In genomic region chr5:137622850-137623249, GRCh38 we compare ENCODE assay signal across 10 cellular contexts.
DNase-seq lines count a peak whose midpoint lies in the region; ATAC-seq, FAIRE-seq and TF ChIP-seq lines count a peak whose summit lies in the region.
"Had no signal": no experiment of that assay in that cellular context is flagged by ENCODE, and none has a peak within 500 bp of the region (broad histone marks: within the 10 kb centered on the region; RNA-seq: fewer than 3 reads in every experiment).

No MANE protein-coding gene starts in this region.

- TF ChIP-seq EP300 in HepG2 (IDR thresholded peaks at IDR 0.05; ENCODE audit: low read depth in 2 of 2, low read length in 2 of 2) (no peak), HepG2 (CRISPR knock-in tag; IDR thresholded peaks at IDR 0.05; ENCODE audit: borderline replicate concordance) (no peak)

- H3K36me3 ChIP-seq in body of pancreas (replicated peaks in 1 of 2; ENCODE audit: insufficient read depth in 1 of 2, low read depth in 2 of 2), result no peaks in the 10 kb centered on the region
- H3K36me3 ChIP-seq in HepG2 (replicated peaks in 1 of 2; ENCODE audit: control insufficient read depth in 1 of 2, insufficient read depth in 2 of 2, low read length in 2 of 2), result no peaks in the 10 kb centered on the region

- H3K27ac Mint-ChIP-seq in T-helper 17 cell, result no peak overlapping the region
- H3K27ac Mint-ChIP-seq: activated B cell treated with CpG ODN at 0.5 μM for 24 hours had no signal

- no peak overlapping the region for H3K9ac ChIP-seq in HepG2 (ENCODE audit: insufficient read depth, low read depth, low read length)

- peaks cover 8% of the 10 kb centered on the region for H3K36me3 Mint-ChIP-seq in T-helper 17 cell (ENCODE audit: low read depth)

- no peak for TF ChIP-seq CTCF in LNCaP clone FGC (IDR thresholded peaks at IDR 0.05; ENCODE audit: control insufficient read depth, extremely low read depth, insufficient read depth)
- TF ChIP-seq CTCF in body of pancreas (IDR thresholded peaks at IDR 0.05), result no peak
- TF ChIP-seq CTCF in HepG2 (CRISPR knock-in tag; IDR thresholded peaks at IDR 0.05), result no peak

- FAIRE-seq in HepG2 (lab: Jason Lieb, UNC), result no peak
- FAIRE-seq: endometrium had no signal

- 18 to 48% methylated on average over 5 of the region's 5 CpGs for WGBS in body of pancreas, 2 donors
- WGBS in HepG2 (ENCODE audit: low lambda C conversion rate), result 3% methylated on average over 5 of the region's 5 CpGs

- DNase-seq in LNCaP clone FGC (ENCODE audit: low read depth), result peak; percentile 23
- DNase-seq in body of pancreas, result peak; percentile 89 to 95 (median 94)
- DNase-seq in HepG2 (ENCODE audit: low spot score), result peak; percentile 64
- DNase-seq in ureter (ENCODE audit: low spot score), result peak; percentile 55
- DNase-seq in T-helper 17 cell, result no peak
- DNase-seq: activated B cell treated with CpG ODN at 0.5 μM for 24 hours had no signal

- H3K27ac ChIP-seq in body of pancreas, result peak overlapping the region; percentile 48 to 77 (median 57)
- no peak overlapping the region for H3K27ac ChIP-seq in HepG2 (ENCODE audit: extremely low read length, insufficient read depth, low read length)

- in situ Hi-C loops in HepG2 (cut with HindIII; ENCODE audit: extremely low pct_ligation_motif_present, low pct_unique_long_range_greater_than_20kb), result no loop called here

- H3K27me3 Mint-ChIP-seq in T-helper 17 cell, result no peaks in the 10 kb centered on the region
- H3K27me3 Mint-ChIP-seq: activated B cell treated with CpG ODN at 0.5 μM for 24 hours had no signal

- intact Hi-C loops in body of pancreas (cut with DNase I), result no loop called here
- intact Hi-C loops in HepG2 (cut with micrococcal nuclease; ENCODE audit: unreplicated experiment), result no loop called here

- no peak overlapping the region for H2AFZ ChIP-seq in HepG2 (ENCODE audit: low read length)

- CTCF ChIA-PET in HepG2 (lab: Yijun Ruan, JAX; ENCODE audit: low intra/inter-chr PET ratio, low total read pairs), result no interaction called here

- no peak overlapping the region for H3K4me3 Mint-ChIP-seq in T-helper 17 cell
- H3K4me3 Mint-ChIP-seq: activated B cell treated with CpG ODN at 0.5 μM for 24 hours had no signal

- peaks cover 2% of the 10 kb centered on the region for H3K4me1 Mint-ChIP-seq in T-helper 17 cell

- TF ChIP-seq POLR2A in body of pancreas (IDR thresholded peaks at IDR 0.05) (peak in 1 of 3 donors; percentile 3), HepG2 (IDR thresholded peaks at IDR 0.05; ENCODE audit: insufficient read depth in 1 of 2, low read depth in 2 of 2, low read length in 2 of 2) (no peak)

- POLR2A ChIA-PET in HepG2 (lab: Yijun Ruan, JAX), result no interaction called here

- peak; percentile 96 for ATAC-seq in body of pancreas
- peak; percentile 87 for ATAC-seq in HepG2
- ATAC-seq in T-helper 17 cell, result no peak
- ATAC-seq in HG02798 (IDR thresholded peaks at IDR 0.05; ENCODE audit: poor library complexity, unreplicated experiment), result no peak
- ATAC-seq in HG02938 (IDR thresholded peaks at IDR 0.05; ENCODE audit: unreplicated experiment), result no peak

- H4K20me1 ChIP-seq in HepG2 (ENCODE audit: insufficient read depth, low read length), result no peaks in the 10 kb centered on the region

- H3K4me1 ChIP-seq in body of pancreas, result peaks cover 20% of the 10 kb centered on the region
- peaks cover 10% of the 10 kb centered on the region for H3K4me1 ChIP-seq in HepG2 (ENCODE audit: insufficient read depth, low read length)

- TF ChIP-seq RAD21 in HepG2 (CRISPR knock-in tag; IDR thresholded peaks at IDR 0.05), result no peak

- no peak overlapping the region for H3K4me3 ChIP-seq in LNCaP clone FGC (ENCODE audit: low read depth, low read length)
- no peak overlapping the region for H3K4me3 ChIP-seq in body of pancreas
- H3K4me3 ChIP-seq in HepG2 (replicated peaks in 1 of 3; ENCODE audit: insufficient read depth in 1 of 3, low read depth in 2 of 3, low read length in 3 of 3), result no peak overlapping the region
- H3K4me3 ChIP-seq: skin epidermis had no signal

- H3K9me3 ChIP-seq in body of pancreas (no peaks in the 10 kb centered on the region), HepG2 (ENCODE audit: low read length) (no peaks in the 10 kb centered on the region), T-helper 17 cell (ENCODE audit: control insufficient read depth, low read length, poor library complexity, severe bottlenecking) (no peaks in the 10 kb centered on the region)

- H3K4me2 ChIP-seq in HepG2 (ENCODE audit: low read depth, low read length), result no peak overlapping the region

- BruUV-seq in HepG2 (replicated peaks; lab: Mats Ljungman, UMichigan), result no TSS peak

- H3K79me2 ChIP-seq in HepG2 (ENCODE audit: insufficient read depth, low read length), result no peaks in the 10 kb centered on the region

- H3K27me3 ChIP-seq in body of pancreas (no peaks in the 10 kb centered on the region), HepG2 (ENCODE audit: control insufficient read depth in 1 of 2, insufficient read depth in 2 of 2, low read length in 2 of 2) (no peaks in the 10 kb centered on the region)

TF ChIP-seq in HepG2, 621 proteins besides CTCF, POLR2A, EP300 and RAD21:
- TF ChIP-seq BHLHE40 (IDR thresholded peaks at IDR 0.05; ENCODE audit: low read length) (peak; percentile 66), RAD51 (IDR thresholded peaks at IDR 0.05; ENCODE audit: borderline replicate concordance) (peak; percentile 54; the same call in 1 of the 2 replicates), CEBPG (CRISPR knock-in tag; IDR thresholded peaks at IDR 0.05) (peak; percentile 35; the same call in 1 of the 2 replicates), NFYB (CRISPR knock-in tag; IDR thresholded peaks at IDR 0.05) (peak; percentile 56), ZNF775 (CRISPR knock-in tag; IDR thresholded peaks at IDR 0.05; ENCODE audit: borderline replicate concordance) (no peak), ZSCAN12 (CRISPR knock-in tag; IDR thresholded peaks at IDR 0.05) (no peak), SOX5 (CRISPR knock-in tag; IDR thresholded peaks at IDR 0.05; ENCODE audit: borderline replicate concordance) (peak; percentile 57), USF2 (IDR thresholded peaks at IDR 0.05; ENCODE audit: low read depth, low read length) (peak; percentile 86), USF2 (CRISPR knock-in tag; IDR thresholded peaks at IDR 0.05; ENCODE audit: borderline replicate concordance) (peak; percentile 79; the same call in 1 of the 2 replicates), CEBPB (IDR thresholded peaks at IDR 0.05; ENCODE audit: borderline replicate concordance, low read depth, low read length) (peak; percentile 88), NFATC3 (CRISPR knock-in tag; IDR thresholded peaks at IDR 0.05) (no peak)
TF ChIP-seq in HepG2: peak in this region for 7.

Comparison
In these comparisons a context has a peak if more than half of its experiments do, and no peak if none do; other contexts are left out.
1. DNase-seq: peak in LNCaP clone FGC (single experiment), body of pancreas (4 of 4), HepG2 (single experiment) and ureter (single experiment); none in T-helper 17 cell (0 of 3).
2. ATAC-seq: peak in body of pancreas (single experiment) and HepG2 (single experiment); none in T-helper 17 cell (single experiment), HG02798 (single experiment) and HG02938 (single experiment).